ENCODE assay signal across 26 cellular contexts in genomic region chr12:16120027-16120426, GRCh38.
DNase-seq lines count a peak whose midpoint lies in the region; ATAC-seq and TF ChIP-seq lines count a peak whose summit lies in the region.
"Had no signal": no experiment of that assay in that cellular context is flagged by ENCODE, and none has a peak within 500 bp of the region (broad histone marks: within the 10 kb centered on the region; RNA-seq: fewer than 3 reads in every experiment).

No MANE protein-coding gene starts in this region.

- peak overlapping the region; percentile 26 for H3K27ac Mint-ChIP-seq in nephron progenitor cell
- H3K27ac Mint-ChIP-seq: CD4-positive, alpha-beta memory T cell; T-cell had no signal

- H3K36me3 Mint-ChIP-seq in nephron progenitor cell (ENCODE audit: low read depth) = no peaks in the 10 kb centered on the region
- H3K36me3 Mint-ChIP-seq: CD4-positive, alpha-beta memory T cell; T-cell had no signal

- no peak overlapping the region for H3K27ac ChIP-seq in foreskin keratinocyte
- H3K27ac ChIP-seq: BLaER1 treated with 17β-estradiol and CSF1 and Interleukin-3, amounts not matched to agents 10 nM and 100 nM; HL-60; SJSA1 had no signal

- no peaks in the 10 kb centered on the region for H3K4me1 ChIP-seq in foreskin keratinocyte
- H3K4me1 ChIP-seq: SJSA1 had no signal

- peaks cover 43% of the 10 kb centered on the region for H3K4me1 Mint-ChIP-seq in nephron progenitor cell
- H3K4me1 Mint-ChIP-seq: CD4-positive, alpha-beta memory T cell; T-cell had no signal

- ATAC-seq in foreskin keratinocyte = peak; percentile 26
- ATAC-seq: HCT116, PC-3, Right ventricle myocardium inferior, T-cell had no signal

- no peaks in the 10 kb centered on the region for H3K9me3 Mint-ChIP-seq in nephron progenitor cell

- TF ChIP-seq CTCF in foreskin keratinocyte (conservative IDR thresholded peaks at IDR 0.05) = no peak
- TF ChIP-seq CTCF in nephron progenitor cell (IDR thresholded peaks at IDR 0.05) = no peak

- H3K27me3 ChIP-seq in foreskin keratinocyte = no peaks in the 10 kb centered on the region
- H3K27me3 ChIP-seq: BLaER1 treated with 17β-estradiol and CSF1 and Interleukin-3, amounts not matched to agents 10 nM and 100 nM; SJSA1 had no signal

- DNase-seq in NCI-H2107 treated with DMSO at 0.1 percent for 48 hours (lab: John Stamatoyannopoulos, UW; ENCODE audit: unreplicated experiment) (peak; percentile 39), NCI-H2107 (lab: John Stamatoyannopoulos, UW) (no peak), NCI-H69 (lab: John Stamatoyannopoulos, UW) (peak; percentile 18), foreskin keratinocyte (peak; percentile 3 to 38), nephron progenitor cell (no peak), KBM-7 (no peak), 8988T (no peak), NCI-H2196 treated with DMSO at 0.1 percent for 48 hours (lab: John Stamatoyannopoulos, UW; ENCODE audit: unreplicated experiment) (no peak)
- DNase-seq: CD4-positive, alpha-beta memory T cell; COR-L47; DMS79 treated with DMSO at 0.1 percent for 48 hours; GF-D8; Karpas-422; MV-4-11; NCI-H1105; NCI-H1436 treated with DMSO at 0.1 percent for 48 hours; NCI-H187 treated with DMSO at 0.1 percent for 48 hours; NCI-H2171; NCI-H510A treated with DMSO at 0.1 percent for 48 hours; PC-3; T-cell had no signal

- no peaks in the 10 kb centered on the region for H3K27me3 Mint-ChIP-seq in nephron progenitor cell (ENCODE audit: low read depth, poor library complexity)
- H3K27me3 Mint-ChIP-seq: CD4-positive, alpha-beta memory T cell had no signal

- H3K4me3 Mint-ChIP-seq in nephron progenitor cell = no peak overlapping the region
- H3K4me3 Mint-ChIP-seq: CD4-positive, alpha-beta memory T cell; T-cell had no signal

- in situ Hi-C loops in KBM-7 (cut with MboI; ENCODE audit: low pct_unique_long_range_greater_than_20kb, low sequenced_read_pairs) = no loop called here

Comparison
In these comparisons a context has a peak if more than half of its experiments do, and no peak if none do; other contexts are left out.
1. DNase-seq: peak in NCI-H2107 treated with DMSO at 0.1 percent for 48 hours (single experiment), NCI-H69 (single experiment) and foreskin keratinocyte (2 of 2); none in NCI-H2107 (single experiment), nephron progenitor cell (single experiment), KBM-7 (single experiment), 8988T (single experiment) and NCI-H2196 treated with DMSO at 0.1 percent for 48 hours (single experiment).